20 cellular contexts compared by ENCODE assay signal in the genomic region with DNA sequence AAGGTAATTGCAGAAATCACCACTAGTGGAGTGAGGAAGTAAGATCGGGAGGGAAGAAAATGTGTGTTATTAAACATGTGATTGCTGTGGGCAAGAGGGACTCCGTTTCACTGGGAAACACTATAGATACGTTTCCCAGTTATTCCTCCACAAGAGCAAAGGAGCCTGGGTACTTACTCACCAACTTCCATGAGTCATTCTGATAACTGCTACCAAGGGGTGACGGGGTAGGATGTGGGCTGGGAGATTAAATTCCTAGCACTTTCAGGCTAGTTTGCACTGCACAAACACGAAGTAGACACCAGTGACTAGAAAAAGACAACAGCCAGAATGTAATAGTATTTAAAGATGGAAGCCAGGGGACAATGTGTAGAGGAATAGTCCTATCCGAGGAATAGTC.
DNase-seq lines count a peak whose midpoint lies in the region; ATAC-seq, FAIRE-seq and TF ChIP-seq lines count a peak whose summit lies in the region.
"Had no signal": no experiment of that assay in that cellular context is flagged by ENCODE, and none has a peak within 500 bp of the region (broad histone marks: within the 10 kb centered on the region; RNA-seq: fewer than 3 reads in every experiment).

No MANE protein-coding gene starts in this region.

- H4K20me1 ChIP-seq in astrocyte (ENCODE audit: insufficient read depth, low read length): no peaks in the 10 kb centered on the region

- H3K36me3 ChIP-seq in astrocyte (ENCODE audit: insufficient read depth, low read length) (no peaks in the 10 kb centered on the region), kidney epithelial cell (ENCODE audit: control insufficient read depth, insufficient read depth, low read length) (no peaks in the 10 kb centered on the region), spleen (no peaks in the 10 kb centered on the region)
- H3K36me3 ChIP-seq: heart left ventricle, ovary had no signal

- DNase-seq in COLO829 (ENCODE audit: low spot score) (peak; percentile 28), HT1080 (ENCODE audit: low read depth) (peak; percentile 91), astrocyte (ENCODE audit: low read depth) (peak; percentile 95), kidney epithelial cell (ENCODE audit: low read depth) (peak; percentile 10), spleen (no peak)
- DNase-seq in activated CD8-positive, alpha-beta memory T cell treated with anti-CD3 and anti-CD28 coated beads, Interleukin-2, amount 50 U/mL, for 4 hours: no peak
- DNase-seq in naive thymus-derived CD8-positive, alpha-beta T cell: no peak
- DNase-seq: amygdala; COR-L47; heart left ventricle; kidney glomerular epithelial cell; NCI-H1694; NCI-H510A treated with DMSO at 0.1 percent for 48 hours; ovary; stimulated activated naive B cell treated with anti-CD40 and anti-IgM and Interleukin-4, amounts not matched to agents 10 μg/mL and 1 μg/mL and 100 μg/mL, for 72 hours had no signal

- no peaks in the 10 kb centered on the region for H3K79me2 ChIP-seq in astrocyte (ENCODE audit: insufficient read depth, low read length)

- H3K4me3 Mint-ChIP-seq in astrocyte (ENCODE audit: unreplicated experiment): no peak overlapping the region
- no peak overlapping the region for H3K4me3 Mint-ChIP-seq in naive thymus-derived CD8-positive, alpha-beta T cell
- H3K4me3 Mint-ChIP-seq: dendritic cell treated with granulocyte-macrophage colony-stimulating factor and Interleukin-4, amounts not matched to agents 40 ng/mL and 50 ng/mL, for 4 days; stimulated activated naive B cell treated with anti-CD40 and anti-IgM and Interleukin-4, amounts not matched to agents 10 μg/mL and 1 μg/mL and 100 μg/mL, for 72 hours had no signal

- peaks cover 7% of the 10 kb centered on the region for H3K4me1 Mint-ChIP-seq in astrocyte (ENCODE audit: low read depth, unreplicated experiment)
- peaks cover 13 to 25% (median 23%) of the 10 kb centered on the region in 4 donors for H3K4me1 Mint-ChIP-seq in naive thymus-derived CD8-positive, alpha-beta T cell

- H3K9me3 Mint-ChIP-seq in astrocyte (ENCODE audit: unreplicated experiment): no peaks in the 10 kb centered on the region
- peaks cover 0 to 31% (median 9%) of the 10 kb centered on the region in 9 donors for H3K9me3 Mint-ChIP-seq in naive thymus-derived CD8-positive, alpha-beta T cell

- no peak for TF ChIP-seq CTCF in astrocyte (IDR thresholded peaks at IDR 0.05; ENCODE audit: insufficient read depth, low read depth, low read length)
- TF ChIP-seq CTCF in kidney epithelial cell (IDR thresholded peaks at IDR 0.05; ENCODE audit: insufficient read depth, low read length, poor library complexity, severe bottlenecking): no peak
- no peak for TF ChIP-seq CTCF in spleen (IDR thresholded peaks at IDR 0.05 in 8 of 11, conservative IDR thresholded peaks at IDR 0.05 in 3 of 11)

- peak; percentile 81 for FAIRE-seq in astrocyte (lab: Jason Lieb, UNC)

- H3K27ac ChIP-seq in astrocyte (ENCODE audit: low read depth, low read length): peak overlapping the region; percentile 78
- H3K27ac ChIP-seq in spleen: no peak overlapping the region
- H3K27ac ChIP-seq: heart left ventricle, HL-60, ovary, skin epidermis had no signal

- intact Hi-C loops in spleen (cut with DNase I; ENCODE audit: low total_unique reads): no loop called here

- peak overlapping the region; percentile 28 for H2AFZ ChIP-seq in astrocyte (ENCODE audit: low read depth, low read length)

- 80 to 94% (median 87%) methylated on average over 6 of the region's 6 CpGs for WGBS in spleen, 5 donors

- no peaks in the 10 kb centered on the region for H3K36me3 Mint-ChIP-seq in astrocyte (ENCODE audit: low read depth, unreplicated experiment)
- peaks cover 21 to 31% (median 24%) of the 10 kb centered on the region in 3 donors for H3K36me3 Mint-ChIP-seq in naive thymus-derived CD8-positive, alpha-beta T cell

- H3K4me1 ChIP-seq in astrocyte (ENCODE audit: insufficient read depth, low read length) (peaks cover 10% of the 10 kb centered on the region), spleen (peaks cover 0 to 3% (median 0%) of the 10 kb centered on the region in 6 donors)

- ATAC-seq in GM18517 (IDR thresholded peaks at IDR 0.05; ENCODE audit: unreplicated experiment): no peak
- ATAC-seq in naive thymus-derived CD8-positive, alpha-beta T cell: no peak
- ATAC-seq: heart left ventricle; stimulated activated naive B cell treated with anti-CD40 and anti-IgM and Interleukin-4, amounts not matched to agents 10 μg/mL and 1 μg/mL and 100 μg/mL, for 72 hours had no signal

- H3K27me3 Mint-ChIP-seq in astrocyte (ENCODE audit: low read depth, unreplicated experiment): peaks cover 2% of the 10 kb centered on the region
- no peaks in the 10 kb centered on the region for H3K27me3 Mint-ChIP-seq in naive thymus-derived CD8-positive, alpha-beta T cell
- H3K27me3 Mint-ChIP-seq: dendritic cell treated with granulocyte-macrophage colony-stimulating factor and Interleukin-4, amounts not matched to agents 40 ng/mL and 50 ng/mL, for 4 days; stimulated activated naive B cell treated with anti-CD40 and anti-IgM and Interleukin-4, amounts not matched to agents 10 μg/mL and 1 μg/mL and 100 μg/mL, for 72 hours had no signal

- no peaks in the 10 kb centered on the region for H3K27me3 ChIP-seq in astrocyte (ENCODE audit: insufficient read depth, low read length)
- H3K27me3 ChIP-seq in kidney epithelial cell (ENCODE audit: control insufficient read depth, insufficient read depth, low read length): no peaks in the 10 kb centered on the region
- no peaks in the 10 kb centered on the region for H3K27me3 ChIP-seq in spleen (replicated peaks in 1 of 7)
- H3K27me3 ChIP-seq: heart left ventricle, ovary had no signal

- H3K4me3 ChIP-seq in astrocyte (ENCODE audit: insufficient read depth, low read depth, low read length) (no peak overlapping the region), kidney epithelial cell (ENCODE audit: low read depth, low read length) (no peak overlapping the region), spleen (no peak overlapping the region)
- H3K4me3 ChIP-seq: heart left ventricle, ovary, skin epidermis had no signal

- TF ChIP-seq POLR2A in spleen (IDR thresholded peaks at IDR 0.05): no peak

- peak overlapping the region; percentile 48 for H3K27ac Mint-ChIP-seq in astrocyte (ENCODE audit: unreplicated experiment)
- no peak overlapping the region for H3K27ac Mint-ChIP-seq in naive thymus-derived CD8-positive, alpha-beta T cell
- H3K27ac Mint-ChIP-seq: activated T-helper 2 cell treated with anti-CD3 and anti-CD28 coated beads, Interferon-gamma antibody, Interleukin-2, Interleukin-4, amounts not matched to agents 10 μg/mL and 5 μg/mL and 100 μg/mL, durations not matched to agents 14 hours and 24 hours and 36 hours; dendritic cell treated with granulocyte-macrophage colony-stimulating factor and Interleukin-4, amounts not matched to agents 40 ng/mL and 50 ng/mL, for 4 days; stimulated activated naive B cell treated with anti-CD40 and anti-IgM and Interleukin-4, amounts not matched to agents 10 μg/mL and 1 μg/mL and 100 μg/mL, for 72 hours had no signal

- H3K9me3 ChIP-seq in astrocyte (ENCODE audit: insufficient read depth, low read depth, low read length) (no peaks in the 10 kb centered on the region), spleen (no peaks in the 10 kb centered on the region)
- H3K9me3 ChIP-seq: heart left ventricle, ovary had no signal

- POLR2A ChIA-PET in naive thymus-derived CD8-positive, alpha-beta T cell (lab: Charles Lee): no interaction called here

- peak overlapping the region; percentile 34 for H3K4me2 ChIP-seq in astrocyte (ENCODE audit: low read length)

- H3K9ac ChIP-seq in astrocyte (ENCODE audit: low read length): no peak overlapping the region

Comparison
In these comparisons a context has a peak if more than half of its experiments do, and no peak if none do; other contexts are left out.
1. DNase-seq: peak in COLO829 (single experiment), HT1080 (single experiment), astrocyte (single experiment) and kidney epithelial cell (single experiment); none in spleen (single experiment), activated CD8-positive, alpha-beta memory T cell treated with anti-CD3 and anti-CD28 coated beads, Interleukin-2, amount 50 U/mL, for 4 hours (single experiment) and naive thymus-derived CD8-positive, alpha-beta T cell (0 of 10).